Comparison of ENCODE assay signal across 9 cellular contexts in genomic region chr6:52595000-52595795, GRCh38. TPM values are rescaled to one million over a fixed set of nuclear protein-coding genes. Genes with fewer than 3 reads are reported as not detected.
DNase-seq lines count a peak whose midpoint lies in the region; ATAC-seq and TF ChIP-seq lines count a peak whose summit lies in the region.
"Had no signal": no experiment of that assay in that cellular context is flagged by ENCODE, and none has a peak within 500 bp of the region (broad histone marks: within the 10 kb centered on the region; RNA-seq: fewer than 3 reads in every experiment).

No MANE protein-coding gene starts in this region.

- no peaks in the 10 kb centered on the region for H3K27me3 ChIP-seq in mucosa of rectum (ENCODE audit: control insufficient read depth in 2 of 2, insufficient read depth in 2 of 2, low read length in 2 of 2)
- H3K27me3 ChIP-seq in CD4-positive, alpha-beta T cell (ENCODE audit: control insufficient read depth, insufficient read depth, low read length): no peaks in the 10 kb centered on the region

- H3K4me1 Mint-ChIP-seq in CD4-positive, alpha-beta T cell (ENCODE audit: low read depth): peaks cover 9% of the 10 kb centered on the region

- ATAC-seq in GM18519 (IDR thresholded peaks at IDR 0.05; ENCODE audit: low FRiP score, unreplicated experiment) (peak; percentile 64), HG02943 (IDR thresholded peaks at IDR 0.05; ENCODE audit: low read depth, unreplicated experiment) (peak; percentile 48)
- ATAC-seq in CD4-positive, alpha-beta T cell (ENCODE audit: poor library complexity): no peak

- DNase-seq in ACHN: peak; percentile 74
- DNase-seq in NCI-H524 (lab: John Stamatoyannopoulos, UW): peak; percentile 86 to 96
- DNase-seq in dedifferentiated amniotic fluid mesenchymal stem cell (ENCODE audit: extremely low spot score): peak; percentile 86
- no peak for DNase-seq in DMS153 treated with DMSO at 0.1 percent for 48 hours (lab: John Stamatoyannopoulos, UW; ENCODE audit: unreplicated experiment)
- no peak for DNase-seq in CD4-positive, alpha-beta T cell
- DNase-seq: naive B cell had no signal

- POLR2A ChIA-PET in CD4-positive, alpha-beta T cell (lab: Charles Lee): no interaction called here

- H3K9ac ChIP-seq in mucosa of rectum (ENCODE audit: low read depth in 1 of 2, low read length in 2 of 2): no peak overlapping the region

- in situ Hi-C loops in ACHN (cut with HindIII; ENCODE audit: low pct_ligation_motif_present, low pct_unique_long_range_greater_than_20kb, low sequenced_read_pairs): no loop called here

- H3K27ac ChIP-seq in mucosa of rectum (ENCODE audit: low read depth in 2 of 2, low read length in 2 of 2): peak overlapping the region; percentile 66
- H3K27ac ChIP-seq in CD4-positive, alpha-beta T cell (ENCODE audit: low read depth, low read length): no peak overlapping the region

- H3K36me3 Mint-ChIP-seq in CD4-positive, alpha-beta T cell (ENCODE audit: low read depth): no peaks in the 10 kb centered on the region
- H3K36me3 Mint-ChIP-seq: naive B cell had no signal

- H3K9me3 Mint-ChIP-seq in CD4-positive, alpha-beta T cell: no peaks in the 10 kb centered on the region
- H3K9me3 Mint-ChIP-seq: naive B cell had no signal

- peaks cover 18 to 25% of the 10 kb centered on the region in 2 donors for H3K4me1 ChIP-seq in mucosa of rectum (ENCODE audit: control insufficient read depth in 2 of 2, insufficient read depth in 2 of 2, low read length in 2 of 2)

- no peaks in the 10 kb centered on the region for H3K9me3 ChIP-seq in mucosa of rectum (ENCODE audit: control insufficient read depth in 2 of 2, low read length in 2 of 2)
- H3K9me3 ChIP-seq in CD4-positive, alpha-beta T cell (ENCODE audit: control insufficient read depth, low read length): no peaks in the 10 kb centered on the region

- no peak overlapping the region for H3K27ac Mint-ChIP-seq in CD4-positive, alpha-beta T cell

- intact Hi-C loops in CD4-positive, alpha-beta T cell (cut with DNase I, micrococcal nuclease): loop anchor here in 1 of 2 experiments (5.0 kb wide), 1 partner anchor 178 kb away; no protein-coding TSS in a partner anchor

- H3K27me3 Mint-ChIP-seq in CD4-positive, alpha-beta T cell: no peaks in the 10 kb centered on the region
- H3K27me3 Mint-ChIP-seq: naive B cell had no signal

- CTCF ChIA-PET in CD4-positive, alpha-beta T cell (lab: Charles Lee): interaction anchor here (0.6 kb wide), 1 partner anchor 231 kb away, joined by 3 read pairs; no protein-coding TSS in a partner anchor

- TF ChIP-seq CTCF in CD4-positive, alpha-beta T cell (IDR thresholded peaks at IDR 0.05): no peak

- H3K4me3 Mint-ChIP-seq in CD4-positive, alpha-beta T cell: no peak overlapping the region
- H3K4me3 Mint-ChIP-seq: naive B cell had no signal

- H3K36me3 ChIP-seq in mucosa of rectum (ENCODE audit: control insufficient read depth in 2 of 2, insufficient read depth in 2 of 2, low read length in 2 of 2): no peaks in the 10 kb centered on the region

- H3K4me3 ChIP-seq in mucosa of rectum (ENCODE audit: low read length in 2 of 2): peak overlapping the region; percentile 14 to 19

RNA-seq across cellular contexts. Expression of gene TRAM2, which starts 18.3 kb away (rescaled TPM):
- 1 to 10 TPM; 7.1 to 7.6 TPM for total RNA-seq in CD4-positive, alpha-beta T cell

Comparison
In these comparisons a context has a peak if more than half of its experiments do, and no peak if none do; other contexts are left out.
1. DNase-seq: peak in ACHN (single experiment), NCI-H524 (2 of 2) and dedifferentiated amniotic fluid mesenchymal stem cell (single experiment); none in DMS153 treated with DMSO at 0.1 percent for 48 hours (single experiment) and CD4-positive, alpha-beta T cell (0 of 10).